ENCODE assay signal across 8 cellular contexts in the genomic region with DNA sequence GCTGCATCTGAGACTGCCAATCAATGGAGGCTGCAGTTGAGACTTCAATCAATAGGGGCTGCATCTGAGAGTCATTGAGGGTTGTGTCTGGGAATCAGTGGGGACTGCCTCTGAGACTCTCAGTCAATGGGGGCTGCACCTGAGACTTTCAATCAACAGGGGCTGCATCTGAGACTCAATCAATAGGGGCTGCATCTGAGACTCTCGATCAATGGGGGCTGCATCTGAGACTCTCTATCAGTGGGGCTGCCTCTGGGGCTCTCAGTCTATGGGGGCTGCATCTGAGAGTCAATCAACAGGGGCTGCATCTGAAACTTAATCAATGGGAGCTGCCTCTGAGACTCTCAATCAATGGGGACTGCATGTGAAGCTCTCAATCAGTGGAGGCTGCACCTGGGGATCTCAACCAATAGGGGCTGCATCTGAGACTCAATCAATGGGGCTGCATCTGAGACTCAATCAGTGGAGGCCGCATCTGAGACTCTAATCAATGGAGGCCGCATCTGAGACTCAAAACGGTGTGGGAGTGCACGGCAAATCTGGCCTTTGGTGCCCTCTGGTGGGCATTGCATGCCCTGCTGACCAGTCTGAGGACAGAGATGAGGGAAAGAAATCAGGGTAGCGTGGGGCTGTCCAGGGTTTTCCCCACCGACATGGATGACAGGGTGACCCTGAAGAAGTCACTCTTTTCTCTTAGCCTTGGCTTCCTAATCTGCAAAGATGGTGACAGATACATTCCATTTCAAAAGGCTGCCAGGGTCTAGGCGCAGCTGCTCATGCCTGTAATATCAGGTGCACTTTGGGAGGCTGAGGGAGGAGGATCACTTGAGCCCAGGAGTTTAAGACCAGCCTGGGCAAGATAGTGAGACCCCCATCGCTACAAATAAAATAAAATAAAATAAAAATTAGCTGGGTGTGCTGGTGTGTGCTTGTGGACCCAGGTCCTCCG. TPM values are rescaled to one million over a fixed set of nuclear protein-coding genes. Genes with fewer than 3 reads are reported as not detected.
A peak's percentile ranks its signal among the peaks of the same experiment; 100 is the strongest.
DNase-seq lines count a peak whose midpoint lies in the region; ATAC-seq and TF ChIP-seq lines count a peak whose summit lies in the region.

No MANE protein-coding gene starts in this region.

- H3K4me1 Mint-ChIP-seq in endothelial cell (ENCODE audit: unreplicated experiment), result no peaks in the 10 kb centered on the region

- no peaks in the 10 kb centered on the region for H3K36me3 Mint-ChIP-seq in endothelial cell (ENCODE audit: low read depth, unreplicated experiment)

- H3K9me3 Mint-ChIP-seq in endothelial cell (ENCODE audit: unreplicated experiment), result no peaks in the 10 kb centered on the region

- peak overlapping the region; percentile 63 for H3K4me3 Mint-ChIP-seq in endothelial cell (ENCODE audit: unreplicated experiment)

- peak; percentile 64 for ATAC-seq in HG03045 (IDR thresholded peaks at IDR 0.05; ENCODE audit: unreplicated experiment)
- no peak for ATAC-seq in HG02571 (IDR thresholded peaks at IDR 0.05; ENCODE audit: unreplicated experiment)

- DNase-seq in GM10266 (ENCODE audit: extremely low spot score), result peak; percentile 89
- DNase-seq in NCI-H748 (lab: John Stamatoyannopoulos, UW; ENCODE audit: unreplicated experiment), result peak; percentile 78
- peak; percentile 90 for DNase-seq in activated CD8-positive, alpha-beta memory T cell treated with anti-CD3 and anti-CD28 coated beads for 24 hours
- DNase-seq in endothelial cell (ENCODE audit: low spot score), result peak; percentile 87
- DNase-seq in middle frontal gyrus (ENCODE audit: extremely low spot score, low spot score), result peak; percentile 50
- peak; percentile 68 for DNase-seq in stimulated activated CD8-positive, alpha-beta memory T cell treated with anti-CD3 and anti-CD28 coated beads, Interleukin-4, amount 100 ng/mL, for 24 hours (ENCODE audit: low read depth)

- TF ChIP-seq CTCF in GM10266 (IDR thresholded peaks at IDR 0.05; ENCODE audit: control insufficient read depth, insufficient read depth, low read depth, missing control alignments), result peak; percentile 95
- peak; percentile 80 for TF ChIP-seq CTCF in endothelial cell (IDR thresholded peaks at IDR 0.05; ENCODE audit: unreplicated experiment)

- peaks cover 3% of the 10 kb centered on the region for H3K27me3 Mint-ChIP-seq in endothelial cell (ENCODE audit: unreplicated experiment)

- H3K27ac Mint-ChIP-seq in endothelial cell (ENCODE audit: unreplicated experiment), result no peak overlapping the region

RNA-seq across cellular contexts. Expression of a gene that starts 41.3 kb away (rescaled TPM):
- 228 TPM for total RNA-seq in endothelial cell (ENCODE audit: unreplicated experiment)
